1 cellular context compared by ENCODE assay signal in genomic region chr2:208356846-208357574, GRCh38.
TF ChIP-seq lines count a peak whose summit lies in the region.

No MANE protein-coding gene starts in this region.

TF ChIP-seq in SK-N-SH, 30 proteins besides CTCF, POLR2A, EP300 and RAD21 (continued from another document):
- TF ChIP-seq, protein P1, sequence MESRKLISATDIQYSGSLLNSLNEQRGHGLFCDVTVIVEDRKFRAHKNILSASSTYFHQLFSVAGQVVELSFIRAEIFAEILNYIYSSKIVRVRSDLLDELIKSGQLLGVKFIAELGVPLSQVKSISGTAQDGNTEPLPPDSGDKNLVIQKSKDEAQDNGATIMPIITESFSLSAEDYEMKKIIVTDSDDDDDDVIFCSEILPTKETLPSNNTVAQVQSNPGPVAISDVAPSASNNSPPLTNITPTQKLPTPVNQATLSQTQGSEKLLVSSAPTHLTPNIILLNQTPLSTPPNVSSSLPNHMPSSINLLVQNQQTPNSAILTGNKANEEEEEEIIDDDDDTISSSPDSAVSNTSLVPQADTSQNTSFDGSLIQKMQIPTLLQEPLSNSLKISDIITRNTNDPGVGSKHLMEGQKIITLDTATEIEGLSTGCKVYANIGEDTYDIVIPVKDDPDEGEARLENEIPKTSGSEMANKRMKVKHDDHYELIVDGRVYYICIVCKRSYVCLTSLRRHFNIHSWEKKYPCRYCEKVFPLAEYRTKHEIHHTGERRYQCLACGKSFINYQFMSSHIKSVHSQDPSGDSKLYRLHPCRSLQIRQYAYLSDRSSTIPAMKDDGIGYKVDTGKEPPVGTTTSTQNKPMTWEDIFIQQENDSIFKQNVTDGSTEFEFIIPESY (IDR thresholded peaks at IDR 0.05; ENCODE audit: borderline replicate concordance, low read depth) = no peak
- TF ChIP-seq TCF12 (IDR thresholded peaks at IDR 0.05) (no peak), TEAD4 (IDR thresholded peaks at IDR 0.05; ENCODE audit: borderline replicate concordance, insufficient read depth) (no peak), FOSL2 (IDR thresholded peaks at IDR 0.05; ENCODE audit: borderline replicate concordance, low read depth) (no peak), PBX3 (IDR thresholded peaks at IDR 0.05) (no peak), RXRA (IDR thresholded peaks at IDR 0.05; ENCODE audit: borderline replicate concordance, low read depth) (no peak), GABPA (IDR thresholded peaks at IDR 0.05; ENCODE audit: low read depth) (no peak), CHD2 (IDR thresholded peaks at IDR 0.05; ENCODE audit: low read length, partially characterized antibody) (no peak), NFIC (IDR thresholded peaks at IDR 0.05; ENCODE audit: borderline replicate concordance) (no peak), FOXM1 (IDR thresholded peaks at IDR 0.05; ENCODE audit: low read depth) (no peak), EZH2phosphoT487 (IDR thresholded peaks at IDR 0.05; ENCODE audit: borderline replicate concordance, low read depth) (no peak), RCOR1 (IDR thresholded peaks at IDR 0.05; ENCODE audit: low read length) (no peak)
